Comparison of ENCODE assay signal across 8 cellular contexts in genomic region chr6:30325150-30325872, GRCh38. TPM values are rescaled to one million over a fixed set of nuclear protein-coding genes. Genes with fewer than 3 reads are reported as not detected.
DNase-seq lines count a peak whose midpoint lies in the region; ATAC-seq, FAIRE-seq and TF ChIP-seq lines count a peak whose summit lies in the region.

No MANE protein-coding gene starts in this region.

- H3K36me3 ChIP-seq in CD8-positive, alpha-beta T cell (ENCODE audit: insufficient read depth, low read length): peaks cover 11% of the 10 kb centered on the region
- H3K36me3 ChIP-seq in GM23248 (ENCODE audit: low read depth): no peaks in the 10 kb centered on the region
- H3K36me3 ChIP-seq in pancreas: peaks cover 0 to 7% (median 4%) of the 10 kb centered on the region in 3 donors

- POLR2A ChIA-PET in CD8-positive, alpha-beta T cell (lab: Charles Lee): interaction anchor here (0.6 to 2.0 kb wide), 10 partner anchors 7 to 258 kb away, joined by 3 to 13 read pairs (median 4); partner anchors contain the start of genes PPP1R11 and TRIM26

- peak; percentile 72 for ATAC-seq in CD8-positive, alpha-beta T cell
- ATAC-seq in activated T-cell treated with anti-CD3 and anti-CD28 coated beads, Interleukin-2, amount 50 U/mL, for 72 hours (replicated peaks in 1 of 2): peak; percentile 77 to 78
- ATAC-seq in pancreas (peak; percentile 34 to 74 (median 53)), GM18502 (IDR thresholded peaks at IDR 0.05; ENCODE audit: poor library complexity, unreplicated experiment) (no peak), GM18517 (IDR thresholded peaks at IDR 0.05; ENCODE audit: unreplicated experiment) (no peak)

- H3K9me3 ChIP-seq in CD8-positive, alpha-beta T cell (ENCODE audit: low read length): no peaks in the 10 kb centered on the region
- H3K9me3 ChIP-seq in GM23248 (ENCODE audit: low read depth) (no peaks in the 10 kb centered on the region), pancreas (no peaks in the 10 kb centered on the region)

- DNase-seq in CD8-positive, alpha-beta T cell: peak in 4 of 7 experiments; percentile 61 to 92 (median 80)
- DNase-seq in GM23248: peak; percentile 88
- peak; percentile 26 for DNase-seq in NCI-H446 treated with DMSO at 0.1 percent for 48 hours (lab: John Stamatoyannopoulos, UW)
- peak; percentile 83 to 88 for DNase-seq in activated T-cell treated with anti-CD3 and anti-CD28 coated beads, Interleukin-2, amount 50 U/mL, for 72 hours
- DNase-seq in fibroblast of pulmonary artery (ENCODE audit: low read depth): peak; percentile 39
- peak in 1 of 6 donors; percentile 30 for DNase-seq in pancreas

- H3K4me1 ChIP-seq in CD8-positive, alpha-beta T cell (ENCODE audit: insufficient read depth, low read length): peaks cover 53% of the 10 kb centered on the region
- H3K4me1 ChIP-seq in GM23248 (ENCODE audit: insufficient read depth): peaks cover 40% of the 10 kb centered on the region
- H3K4me1 ChIP-seq in pancreas: peaks cover 12 to 28% (median 15%) of the 10 kb centered on the region in 3 donors

- peak overlapping the region; percentile 95 for H3K27ac ChIP-seq in CD8-positive, alpha-beta T cell (ENCODE audit: low read depth, low read length)
- H3K27ac ChIP-seq in GM23248: peak overlapping the region; percentile 90
- peak overlapping the region; percentile 93 to 98 (median 96) for H3K27ac ChIP-seq in pancreas

- H3K9me2 ChIP-seq in GM23248 (ENCODE audit: insufficient read depth): no peaks in the 10 kb centered on the region

- H3K27ac Mint-ChIP-seq in CD8-positive, alpha-beta T cell: peak overlapping the region; percentile 98
- peak overlapping the region; percentile 94 for H3K27ac Mint-ChIP-seq in activated T-cell treated with anti-CD3 and anti-CD28 coated beads, Interleukin-2, amount 50 U/mL, for 72 hours

- CTCF ChIA-PET in CD8-positive, alpha-beta T cell (lab: Charles Lee): interaction anchor here (0.6 to 1.8 kb wide), 5 partner anchors 10 to 468 kb away, joined by 3 to 7 read pairs (median 4); no protein-coding TSS in a partner anchor

- no peak for TF ChIP-seq CTCF in CD8-positive, alpha-beta T cell (IDR thresholded peaks at IDR 0.05)
- TF ChIP-seq CTCF in fibroblast of pulmonary artery (IDR thresholded peaks at IDR 0.05; ENCODE audit: low read length, missing control alignments) (no peak), pancreas (IDR thresholded peaks at IDR 0.05) (no peak)

- peaks cover 26% of the 10 kb centered on the region for H3F3A ChIP-seq in GM23248 (ENCODE audit: insufficient read depth)

- peak overlapping the region; percentile 95 for H3K4me2 ChIP-seq in GM23248 (ENCODE audit: unreplicated experiment)

- no peaks in the 10 kb centered on the region; the same call in 1 of the 2 replicates for H4K20me1 ChIP-seq in GM23248 (ENCODE audit: insufficient read depth)

- WGBS in GM23248 (ENCODE audit: low coverage in 1 of 2, low lambda C conversion rate in 2 of 2, missing lambda C conversion rate in 2 of 2), 2 experiments: 6 to 8% methylated on average over 10 of the region's 10 CpGs
- WGBS in pancreas, 2 donors: 2% methylated on average over 10 of the region's 10 CpGs

- H3K36me3 Mint-ChIP-seq in CD8-positive, alpha-beta T cell: peaks cover 39% of the 10 kb centered on the region
- H3K36me3 Mint-ChIP-seq in activated T-cell treated with anti-CD3 and anti-CD28 coated beads, Interleukin-2, amount 50 U/mL, for 72 hours (ENCODE audit: insufficient read depth in 2 of 2): peaks cover 5 to 21% of the 10 kb centered on the region in 2 donors

- intact Hi-C loops in CD8-positive, alpha-beta T cell (cut with DNase I, micrococcal nuclease): loop anchor here (2.0 to 10.0 kb wide), 7 partner anchors 67 to 1458 kb away; partner anchors contain the start of genes GNL1 (in 2 of the 2), MRPS18B (in 2 of the 2), PPP1R10 (in 2 of the 2) and PRR3 (in 2 of the 2)
- intact Hi-C loops in pancreas (cut with DNase I): no loop called here

- no peak for FAIRE-seq in pancreas (lab: Jason Lieb, UNC)

- peak overlapping the region; percentile 92 for H3K9ac ChIP-seq in GM23248

- H3K9me3 Mint-ChIP-seq in CD8-positive, alpha-beta T cell: no peaks in the 10 kb centered on the region
- H3K9me3 Mint-ChIP-seq in activated T-cell treated with anti-CD3 and anti-CD28 coated beads, Interleukin-2, amount 50 U/mL, for 72 hours: no peaks in the 10 kb centered on the region

- peak overlapping the region; percentile 92 for H2AFZ ChIP-seq in GM23248

- peaks cover 71% of the 10 kb centered on the region for H3K4me1 Mint-ChIP-seq in CD8-positive, alpha-beta T cell (ENCODE audit: low read depth)
- peaks cover 76% of the 10 kb centered on the region for H3K4me1 Mint-ChIP-seq in activated T-cell treated with anti-CD3 and anti-CD28 coated beads, Interleukin-2, amount 50 U/mL, for 72 hours (ENCODE audit: low read depth)

- peak overlapping the region; percentile 74 for H3K4me3 ChIP-seq in CD8-positive, alpha-beta T cell (ENCODE audit: low read depth, low read length)
- H3K4me3 ChIP-seq in GM23248 (peak overlapping the region; percentile 96), fibroblast of pulmonary artery (replicated peaks; ENCODE audit: low read depth, low read length) (peak overlapping the region; percentile 81), pancreas (peak overlapping the region; percentile 64 to 89 (median 82))

- peak overlapping the region; percentile 96 for H3K4me3 Mint-ChIP-seq in CD8-positive, alpha-beta T cell
- H3K4me3 Mint-ChIP-seq in activated T-cell treated with anti-CD3 and anti-CD28 coated beads, Interleukin-2, amount 50 U/mL, for 72 hours: peak overlapping the region; percentile 97 to 99

- in situ Hi-C loops in GM23248 (cut with MboI): no loop called here

- no peaks in the 10 kb centered on the region for H3K27me3 ChIP-seq in CD8-positive, alpha-beta T cell (ENCODE audit: insufficient read depth, low read length)
- H3K27me3 ChIP-seq in GM23248 (replicated peaks; ENCODE audit: insufficient read depth) (no peaks in the 10 kb centered on the region), pancreas (no peaks in the 10 kb centered on the region)

- peaks cover 69% of the 10 kb centered on the region for H3K79me2 ChIP-seq in GM23248 (ENCODE audit: insufficient read depth)

- no peaks in the 10 kb centered on the region for H3K27me3 Mint-ChIP-seq in CD8-positive, alpha-beta T cell (ENCODE audit: low read depth)
- no peaks in the 10 kb centered on the region for H3K27me3 Mint-ChIP-seq in activated T-cell treated with anti-CD3 and anti-CD28 coated beads, Interleukin-2, amount 50 U/mL, for 72 hours (ENCODE audit: low read depth)

RNA-seq across cellular contexts. Expression of gene TRIM39, which starts 1.4 kb away (rescaled TPM):
- total RNA-seq in CD8-positive, alpha-beta T cell: 10 to 100 TPM; 50.7 to 58.5 TPM
- total RNA-seq in GM23248 (2014; rRNA removed; shearing (Covaris generic)): 9.6 and 29.1 TPM in 2 replicates
- polyA plus RNA-seq in GM23248 (2016; fragmentation: Nextera tagmentation; extraction: Ambion mirVana) (9.3 and 9.7 TPM in 2 replicates), pancreas (10 to 100 TPM; 10.2 to 12.5 TPM)
- total RNA-seq in activated T-cell treated with anti-CD3 and anti-CD28 coated beads, Interleukin-2, amount 50 U/mL, for 72 hours: 10 to 100 TPM; 18.8 to 20.0 TPM
- total RNA-seq in pancreas: 1 to 10 TPM; 5.6 to 8.6 (median 6.6) TPM

RNA-seq across cellular contexts. Expression of gene RPP21, which starts 19.6 kb away (rescaled TPM):
- 10 to 100 TPM; 51.0 to 52.4 TPM for total RNA-seq in CD8-positive, alpha-beta T cell
- 40.2 and 45.8 TPM in 2 replicates for total RNA-seq in GM23248 (2014; rRNA removed; shearing (Covaris generic))
- polyA plus RNA-seq in GM23248 (2016; fragmentation: Nextera tagmentation; extraction: Ambion mirVana): 63.4 and 67.2 TPM in 2 replicates
- 10 to 100 TPM; 26.4 to 31.1 TPM for total RNA-seq in activated T-cell treated with anti-CD3 and anti-CD28 coated beads, Interleukin-2, amount 50 U/mL, for 72 hours
- total RNA-seq in pancreas: 10 to 100 TPM; 21.2 to 31.6 (median 25.8) TPM
- polyA plus RNA-seq in pancreas: 10 to 100 TPM; 84.2 to 93.1 TPM

Comparison
In these comparisons a context has a peak if more than half of its experiments do, and no peak if none do; other contexts are left out.
1. ATAC-seq: peak in CD8-positive, alpha-beta T cell (single experiment), activated T-cell treated with anti-CD3 and anti-CD28 coated beads, Interleukin-2, amount 50 U/mL, for 72 hours (2 of 2) and pancreas (4 of 4); none in GM18502 (single experiment) and GM18517 (single experiment).
2. intact Hi-C loops: an anchor here in CD8-positive, alpha-beta T cell (2.0 to 10.0 kb wide); none called in pancreas.
3. Peak in every context shown above with its lines, with median percentiles within 50 percentile points of each other: H3K27ac ChIP-seq and H3K4me3 ChIP-seq.